In genomic region chr22:26318975-26319374, GRCh38 we compare ENCODE assay signal across 13 cellular contexts.
DNase-seq lines count a peak whose midpoint lies in the region; ATAC-seq, FAIRE-seq and TF ChIP-seq lines count a peak whose summit lies in the region.
"Had no signal": no experiment of that assay in that cellular context is flagged by ENCODE, and none has a peak within 500 bp of the region (broad histone marks: within the 10 kb centered on the region; RNA-seq: fewer than 3 reads in every experiment).

No MANE protein-coding gene starts in this region.

- H3K4me1 Mint-ChIP-seq in stimulated activated naive B cell treated with anti-CD40 and anti-IgM and Interleukin-4, amounts not matched to agents 10 μg/mL and 1 μg/mL and 100 μg/mL, for 72 hours, result no peaks in the 10 kb centered on the region

- no peaks in the 10 kb centered on the region for H3K9me3 ChIP-seq in HepG2 (ENCODE audit: low read length)
- no peaks in the 10 kb centered on the region for H3K9me3 ChIP-seq in right lobe of liver
- no peaks in the 10 kb centered on the region for H3K9me3 ChIP-seq in MG63
- H3K9me3 ChIP-seq in mammary epithelial cell (replicated peaks; ENCODE audit: insufficient read depth, low read length), result no peaks in the 10 kb centered on the region
- no peaks in the 10 kb centered on the region for H3K9me3 ChIP-seq in lower lobe of right lung
- H3K9me3 ChIP-seq: BE2C had no signal

- DNase-seq in HepG2 (ENCODE audit: low spot score) (peak; percentile 13), right lobe of liver (no peak), MG63 (peak; percentile 63), mammary epithelial cell (peak; percentile 8), DMS153 (lab: John Stamatoyannopoulos, UW) (no peak), lower lobe of right lung (no peak)
- no peak for DNase-seq in NK-92 treated with Interleukin-12 subunit alpha and Interleukin-12 subunit beta, amount 100 ng/mL, for 24 hours (lab: John Stamatoyannopoulos, UW)
- no peak for DNase-seq in stimulated activated naive B cell treated with anti-CD40 and anti-IgM and Interleukin-4, amounts not matched to agents 10 μg/mL and 1 μg/mL and 100 μg/mL, for 72 hours
- DNase-seq: amniotic stem cell, BE2C, NCI-H1417 treated with DMSO at 0.1 percent for 48 hours, RPMI8226, T1000 had no signal

- no peaks in the 10 kb centered on the region for H3K4me1 ChIP-seq in HepG2 (ENCODE audit: insufficient read depth, low read length)
- no peaks in the 10 kb centered on the region for H3K4me1 ChIP-seq in right lobe of liver
- H3K4me1 ChIP-seq in mammary epithelial cell (ENCODE audit: insufficient read depth, low read length), result peaks cover 17% of the 10 kb centered on the region
- H3K4me1 ChIP-seq in lower lobe of right lung, result no peaks in the 10 kb centered on the region
- H3K4me1 ChIP-seq: BE2C had no signal

- intact Hi-C loops in HepG2 (cut with micrococcal nuclease; ENCODE audit: unreplicated experiment) (loop anchor here (5.0 kb wide), 1 partner anchor 147 kb away; no protein-coding TSS in a partner anchor), right lobe of liver (cut with DNase I) (no loop called here), mammary epithelial cell (cut with micrococcal nuclease) (loop anchor here (1.0 kb wide), 1 partner anchor 147 kb away; no protein-coding TSS in a partner anchor), lower lobe of right lung (cut with DNase I) (no loop called here)

- peaks cover 0 to 7% of the 10 kb centered on the region in 2 experiments; a peak in 1 of 5 replicates for H3K27me3 ChIP-seq in HepG2 (ENCODE audit: control insufficient read depth in 1 of 2, insufficient read depth in 2 of 2, low read length in 2 of 2)
- H3K27me3 ChIP-seq in right lobe of liver, result no peaks in the 10 kb centered on the region
- H3K27me3 ChIP-seq in MG63, result no peaks in the 10 kb centered on the region
- H3K27me3 ChIP-seq in mammary epithelial cell (ENCODE audit: insufficient read depth, low read length), result no peaks in the 10 kb centered on the region
- peaks cover 26% of the 10 kb centered on the region for H3K27me3 ChIP-seq in lower lobe of right lung (ENCODE audit: low read depth)
- H3K27me3 ChIP-seq: BE2C had no signal

- TF ChIP-seq CTCF in HepG2 (CRISPR knock-in tag; IDR thresholded peaks at IDR 0.05) (peak; percentile 64), right lobe of liver (IDR thresholded peaks at IDR 0.05) (no peak), mammary epithelial cell (conservative IDR thresholded peaks at IDR 0.05 in 1 of 2, IDR thresholded peaks at IDR 0.05 in 1 of 2; ENCODE audit: extremely low read depth in 1 of 2, insufficient read depth in 1 of 2, low read depth in 1 of 2, low read length in 2 of 2) (peak in 1 of 2 donors; percentile 34), lower lobe of right lung (IDR thresholded peaks at IDR 0.05) (no peak)

- CTCF ChIA-PET in HepG2 (lab: Yijun Ruan, JAX; ENCODE audit: low intra/inter-chr PET ratio, low total read pairs), result interaction anchor here (1.3 kb wide), 2 partner anchors 144 to 147 kb away, joined by 3 to 5 read pairs; no protein-coding TSS in a partner anchor
- CTCF ChIA-PET in mammary epithelial cell (lab: Charles Lee; ENCODE audit: low non-redundant PET), result no interaction called here

- H3K4me3 ChIP-seq in HepG2 (replicated peaks in 1 of 3; ENCODE audit: insufficient read depth in 1 of 3, low read depth in 2 of 3, low read length in 3 of 3), result no peak overlapping the region
- no peak overlapping the region for H3K4me3 ChIP-seq in right lobe of liver
- H3K4me3 ChIP-seq in MG63, result no peak overlapping the region
- no peak overlapping the region for H3K4me3 ChIP-seq in mammary epithelial cell (replicated peaks in 1 of 3; ENCODE audit: insufficient read depth in 1 of 3, low read depth in 2 of 3, low read length in 3 of 3)
- no peak overlapping the region for H3K4me3 ChIP-seq in lower lobe of right lung

- H3K27ac ChIP-seq in HepG2 (ENCODE audit: extremely low read length, insufficient read depth, low read length) (no peak overlapping the region), right lobe of liver (no peak overlapping the region), mammary epithelial cell (ENCODE audit: insufficient read depth, low read depth, low read length) (no peak overlapping the region), lower lobe of right lung (no peak overlapping the region)

- TF ChIP-seq EP300 in HepG2 (IDR thresholded peaks at IDR 0.05; ENCODE audit: low read depth in 2 of 2, low read length in 2 of 2) (no peak), HepG2 (CRISPR knock-in tag; IDR thresholded peaks at IDR 0.05; ENCODE audit: borderline replicate concordance) (no peak)

- no peaks in the 10 kb centered on the region for H3K36me3 Mint-ChIP-seq in stimulated activated naive B cell treated with anti-CD40 and anti-IgM and Interleukin-4, amounts not matched to agents 10 μg/mL and 1 μg/mL and 100 μg/mL, for 72 hours

- H3K79me2 ChIP-seq in HepG2 (ENCODE audit: insufficient read depth, low read length) (no peaks in the 10 kb centered on the region), mammary epithelial cell (ENCODE audit: insufficient read depth, low read length) (no peaks in the 10 kb centered on the region)

- WGBS in HepG2 (ENCODE audit: low lambda C conversion rate), result 3% methylated on average over 6 of the region's 6 CpGs
- WGBS in right lobe of liver (ENCODE audit: insufficient coverage, low coverage, low lambda C conversion rate, missing lambda C conversion rate), result 28% methylated on average over 5 of the region's 6 CpGs
- WGBS in mammary epithelial cell (ENCODE audit: low coverage, missing lambda C conversion rate), result 79% methylated on average over 6 of the region's 6 CpGs

- H3K4me3 Mint-ChIP-seq in stimulated activated naive B cell treated with anti-CD40 and anti-IgM and Interleukin-4, amounts not matched to agents 10 μg/mL and 1 μg/mL and 100 μg/mL, for 72 hours, result no peak overlapping the region

- in situ Hi-C loops in HepG2 (cut with HindIII; ENCODE audit: extremely low pct_ligation_motif_present, low pct_unique_long_range_greater_than_20kb), result loop anchor here (5.0 kb wide), 1 partner anchor 147 kb away; no protein-coding TSS in a partner anchor
- in situ Hi-C loops in mammary epithelial cell (cut with MboI; ENCODE audit: low sequenced_read_pairs in 2 of 2), result no loop called here

- no peaks in the 10 kb centered on the region for H3K36me3 ChIP-seq in HepG2 (replicated peaks in 1 of 2; ENCODE audit: control insufficient read depth in 1 of 2, insufficient read depth in 2 of 2, low read length in 2 of 2)
- no peaks in the 10 kb centered on the region for H3K36me3 ChIP-seq in right lobe of liver
- H3K36me3 ChIP-seq in MG63, result no peaks in the 10 kb centered on the region
- H3K36me3 ChIP-seq in mammary epithelial cell (ENCODE audit: insufficient read depth, low read length), result no peaks in the 10 kb centered on the region
- H3K36me3 ChIP-seq in lower lobe of right lung, result no peaks in the 10 kb centered on the region
- H3K36me3 ChIP-seq: BE2C had no signal

- peaks cover 17 to 22% of the 10 kb centered on the region in 2 donors for H3K27me3 Mint-ChIP-seq in stimulated activated naive B cell treated with anti-CD40 and anti-IgM and Interleukin-4, amounts not matched to agents 10 μg/mL and 1 μg/mL and 100 μg/mL, for 72 hours

- TF ChIP-seq RAD21 in HepG2 (CRISPR knock-in tag; IDR thresholded peaks at IDR 0.05), result no peak

- no peak overlapping the region for H3K9ac ChIP-seq in HepG2 (ENCODE audit: insufficient read depth, low read depth, low read length)
- H3K9ac ChIP-seq in mammary epithelial cell (ENCODE audit: insufficient read depth, low read length), result no peak overlapping the region

- POLR2A ChIA-PET in HepG2 (lab: Yijun Ruan, JAX), result no interaction called here

- no peak overlapping the region for H3K27ac Mint-ChIP-seq in stimulated activated naive B cell treated with anti-CD40 and anti-IgM and Interleukin-4, amounts not matched to agents 10 μg/mL and 1 μg/mL and 100 μg/mL, for 72 hours

- FAIRE-seq in HepG2 (lab: Jason Lieb, UNC), result peak; percentile 8

- H4K20me1 ChIP-seq in HepG2 (ENCODE audit: insufficient read depth, low read length) (no peaks in the 10 kb centered on the region), mammary epithelial cell (ENCODE audit: insufficient read depth, low read length) (no peaks in the 10 kb centered on the region)

- BruUV-seq in HepG2 (replicated peaks; lab: Mats Ljungman, UMichigan) (no TSS peak), mammary epithelial cell (replicated peaks; lab: Mats Ljungman, UMichigan) (no TSS peak)

- no peak overlapping the region for H2AFZ ChIP-seq in HepG2 (ENCODE audit: low read length)
- no peak overlapping the region for H2AFZ ChIP-seq in mammary epithelial cell (ENCODE audit: low read depth, low read length)

- no peak for TF ChIP-seq POLR2A in HepG2 (IDR thresholded peaks at IDR 0.05; ENCODE audit: insufficient read depth in 1 of 2, low read depth in 2 of 2, low read length in 2 of 2)
- no peak for TF ChIP-seq POLR2A in right lobe of liver (IDR thresholded peaks at IDR 0.05)

- peak; percentile 80 for ATAC-seq in HepG2
- no peak for ATAC-seq in right lobe of liver
- no peak for ATAC-seq in stimulated activated naive B cell treated with anti-CD40 and anti-IgM and Interleukin-4, amounts not matched to agents 10 μg/mL and 1 μg/mL and 100 μg/mL, for 72 hours (replicated peaks)
- ATAC-seq in lower lobe of right lung, result no peak

- H3K4me2 ChIP-seq in HepG2 (ENCODE audit: low read depth, low read length) (no peak overlapping the region), mammary epithelial cell (ENCODE audit: insufficient read depth, low read depth, low read length) (no peak overlapping the region)

- H3K9me3 Mint-ChIP-seq in stimulated activated naive B cell treated with anti-CD40 and anti-IgM and Interleukin-4, amounts not matched to agents 10 μg/mL and 1 μg/mL and 100 μg/mL, for 72 hours, result no peaks in the 10 kb centered on the region

- dilution Hi-C loops in mammary epithelial cell (cut with HindIII; ENCODE audit: low sequenced_read_pairs), result no loop called here

TF ChIP-seq in HepG2, 621 proteins besides CTCF, POLR2A, EP300 and RAD21 (continues in another document):
- TF ChIP-seq CCAR2 (optimal IDR thresholded peaks at IDR 0.05; ENCODE audit: low read depth, low read length) (no peak), ZNF446 (CRISPR knock-in tag; IDR thresholded peaks at IDR 0.05) (no peak), ELF4 (CRISPR knock-in tag; IDR thresholded peaks at IDR 0.05; ENCODE audit: borderline replicate concordance) (no peak), ZNF12 (CRISPR knock-in tag; IDR thresholded peaks at IDR 0.05) (no peak), ZNF317 (CRISPR knock-in tag; IDR thresholded peaks at IDR 0.05) (peak; percentile 93), ZZZ3 (CRISPR knock-in tag; IDR thresholded peaks at IDR 0.05; ENCODE audit: borderline replicate concordance) (no peak), ATF7 (IDR thresholded peaks at IDR 0.05) (no peak), ATF7 (CRISPR knock-in tag; IDR thresholded peaks at IDR 0.05) (no peak), ZNF468 (CRISPR knock-in tag; IDR thresholded peaks at IDR 0.05) (no peak), STAG1 (CRISPR knock-in tag; IDR thresholded peaks at IDR 0.05) (peak; percentile 52)

Comparison
In these comparisons a context has a peak if more than half of its experiments do, and no peak if none do; other contexts are left out.
1. DNase-seq: peak in HepG2 (single experiment), MG63 (single experiment) and mammary epithelial cell (single experiment); none in right lobe of liver (0 of 3), DMS153 (single experiment), NK-92 treated with Interleukin-12 subunit alpha and Interleukin-12 subunit beta, amount 100 ng/mL, for 24 hours (single experiment), stimulated activated naive B cell treated with anti-CD40 and anti-IgM and Interleukin-4, amounts not matched to agents 10 μg/mL and 1 μg/mL and 100 μg/mL, for 72 hours (single experiment) and lower lobe of right lung (single experiment).
2. intact Hi-C loops: an anchor here in HepG2 (5.0 kb wide) and mammary epithelial cell (1.0 kb wide); none called in right lobe of liver and lower lobe of right lung.